Comparison of ENCODE assay signal across 32 cellular contexts in the genomic region with DNA sequence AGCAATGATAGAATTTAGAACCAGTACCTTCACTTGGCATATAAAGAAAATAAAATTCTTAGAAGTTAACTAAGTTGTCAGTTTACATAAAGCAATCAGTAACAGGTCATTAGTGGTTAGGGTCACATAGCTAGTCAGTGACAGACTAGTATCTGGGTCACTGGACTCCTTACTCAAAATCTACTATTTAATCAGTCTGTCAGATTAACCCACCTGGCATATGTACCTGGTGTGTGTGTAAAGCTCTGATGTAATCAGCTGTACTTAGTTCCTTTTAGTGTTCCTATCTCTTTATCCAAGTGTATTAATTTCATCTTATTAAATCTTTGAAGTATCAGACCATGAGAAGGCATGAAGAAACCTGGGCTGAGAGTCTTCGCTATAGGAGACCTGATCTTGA.
"Had no signal": no experiment of that assay in that cellular context is flagged by ENCODE, and none has a peak within 500 bp of the region (broad histone marks: within the 10 kb centered on the region; RNA-seq: fewer than 3 reads in every experiment).

No MANE protein-coding gene starts in this region.

- H3K36me3 ChIP-seq: adrenal gland, brain microvascular endothelial cell had no signal

- H3K9me3 ChIP-seq: adrenal gland, body of pancreas, breast epithelium had no signal

- H3K4me1 ChIP-seq: adrenal gland, body of pancreas, breast epithelium had no signal

- H3K4me3 ChIP-seq: adrenal gland, body of pancreas, breast epithelium had no signal

- H3K27me3 ChIP-seq: adrenal gland, body of pancreas, brain microvascular endothelial cell, breast epithelium had no signal

- H3K27ac ChIP-seq: adrenal gland, body of pancreas, brain microvascular endothelial cell, breast epithelium, VCaP had no signal

- FAIRE-seq: astrocyte had no signal

- ATAC-seq: activated CD8-positive, alpha-beta T cell treated with anti-CD3 and anti-CD28 coated beads for 36 hours; activated naive CD4-positive, alpha-beta T cell treated with anti-CD3 and anti-CD28 coated beads, Interleukin-2, amount 50 U/mL, for 72 hours; activated T-cell treated with anti-CD3 and anti-CD28 coated beads, Interleukin-2, amount 50 U/mL, for 4 hours; activated T-cell treated with anti-CD3 and anti-CD28 coated beads, Interleukin-2, amount 50 U/mL, for 72 hours; activated T-helper 17 cell treated with anti-CD3 and anti-CD28 coated beads, Interleukin-2, amount 50 U/mL, for 72 hours; body of pancreas had no signal

- DNase-seq: activated B cell treated with CpG ODN at 0.5 μM for 24 hours; activated CD4-positive, alpha-beta memory T cell treated with anti-CD3 and anti-CD28 coated beads for 36 hours; activated CD4-positive, alpha-beta T cell treated with anti-CD3 and anti-CD28 coated beads for 4 hours; activated CD4-positive, alpha-beta T cell treated with anti-CD3 and anti-CD28 coated beads, Interleukin-2, amount 10 ng/mL, durations not matched to agents 24 days and 14 days; activated CD4-positive, alpha-beta T cell treated with anti-CD3 and anti-CD28 coated beads, Interleukin-2, amount 50 U/mL, for 1 hour; activated CD4-positive, alpha-beta T cell treated with anti-CD3 and anti-CD28 coated beads, Interleukin-2, amount 50 U/mL, for 4 hours; activated CD4-positive, CD25-positive, alpha-beta regulatory T cell treated with anti-CD3 and anti-CD28 coated beads, Interleukin-2, amount 50 U/mL, for 72 hours; activated CD8-positive, alpha-beta memory T cell treated with anti-CD3 and anti-CD28 coated beads, Interleukin-2, amount 50 U/mL, for 4 hours; activated CD8-positive, alpha-beta T cell treated with anti-CD3 and anti-CD28 coated beads for 36 hours; activated effector memory CD4-positive, alpha-beta T cell treated with anti-CD3 and anti-CD28 coated beads, Interleukin-2, amount 50 U/mL, for 16 hours; activated gamma-delta T cell treated with Interleukin-2 at 50 U/mL for 16 hours; activated naive CD4-positive, alpha-beta T cell; activated naive CD4-positive, alpha-beta T cell treated with anti-CD3 and anti-CD28 coated beads for 36 hours; activated naive CD4-positive, alpha-beta T cell treated with anti-CD3 and anti-CD28 coated beads, Interleukin-2, amount 50 U/mL, for 16 hours; activated naive CD8-positive, alpha-beta T cell treated with anti-CD3 and anti-CD28 coated beads for 36 hours; activated T-cell treated with anti-CD3 and anti-CD28 coated beads for 4 hours; activated T-cell treated with anti-CD3 and anti-CD28 coated beads, Interleukin-2, amount 50 U/mL, for 1 hour; activated T-cell treated with anti-CD3 and anti-CD28 coated beads, Interleukin-2, amount 50 U/mL, for 4 hours; activated T-cell treated with anti-CD3 and anti-CD28 coated beads, Interleukin-2, amount 50 U/mL, for 72 hours; adrenal gland; amniotic stem cell; aorta; body of pancreas; brain microvascular endothelial cell; central memory CD4-positive, alpha-beta T cell; T-helper 1 cell; T-helper 9 cell had no signal
